15 cellular contexts compared by ENCODE assay signal in genomic region chr2:238428866-238429265, GRCh38. TPM values are rescaled to one million over a fixed set of nuclear protein-coding genes. Genes with fewer than 3 reads are reported as not detected.
DNase-seq lines count a peak whose midpoint lies in the region; ATAC-seq and TF ChIP-seq lines count a peak whose summit lies in the region.
"Had no signal": no experiment of that assay in that cellular context is flagged by ENCODE, and none has a peak within 500 bp of the region (broad histone marks: within the 10 kb centered on the region; RNA-seq: fewer than 3 reads in every experiment).

No MANE protein-coding gene starts in this region.

- no peak overlapping the region for H3K4ac ChIP-seq in IMR-90 (ENCODE audit: low read depth, low read length)

- H3K36me3 Mint-ChIP-seq in CD4-positive, alpha-beta memory T cell, result peaks cover 28 to 32% of the 10 kb centered on the region in 2 donors
- peaks cover 8% of the 10 kb centered on the region for H3K36me3 Mint-ChIP-seq in natural killer cell

- no peak overlapping the region for H3K9ac ChIP-seq in IMR-90 (ENCODE audit: low read depth, low read length)

- H2BK15ac ChIP-seq in IMR-90 (ENCODE audit: low read depth, low read length), result no peak overlapping the region

- peak overlapping the region in 6 of 7 donors; percentile 38 to 92 (median 51) for H3K27ac Mint-ChIP-seq in CD4-positive, alpha-beta memory T cell
- peak overlapping the region; percentile 90 to 91 for H3K27ac Mint-ChIP-seq in natural killer cell

- ATAC-seq in IMR-90 (ENCODE audit: low read depth), result no peak
- ATAC-seq in natural killer cell, result no peak
- no peak for ATAC-seq in left lobe of liver

- intact Hi-C loops in CD4-positive, alpha-beta memory T cell (cut with micrococcal nuclease), result loop anchor here (10.0 kb wide), 1 partner anchor 104 kb away; the partner anchor contains the start of gene TRAF3IP1
- intact Hi-C loops in IMR-90 (cut with micrococcal nuclease) (no loop called here), natural killer cell (cut with micrococcal nuclease) (no loop called here)

- H3K27me3 Mint-ChIP-seq in CD4-positive, alpha-beta memory T cell, result no peaks in the 10 kb centered on the region
- H3K27me3 Mint-ChIP-seq in natural killer cell (ENCODE audit: low read depth in 2 of 2), result no peaks in the 10 kb centered on the region

- POLR2A ChIA-PET in CD4-positive, alpha-beta memory T cell (lab: Charles Lee; ENCODE audit: partially characterized antibody), result interaction anchor here (1.5 kb wide), 1 partner anchor 10 kb away, joined by 4 read pairs; no protein-coding TSS in a partner anchor
- POLR2A ChIA-PET in IMR-90 (lab: Charles Lee; ENCODE audit: unreplicated experiment), result no interaction called here

- CTCF ChIA-PET in CD4-positive, alpha-beta memory T cell (lab: Charles Lee; ENCODE audit: partially characterized antibody), result no interaction called here
- CTCF ChIA-PET in IMR-90 (lab: Yijun Ruan, JAX), result no interaction called here

- no peak overlapping the region for H3K14ac ChIP-seq in IMR-90 (replicated peaks; ENCODE audit: low read depth, low read length)

- no peak overlapping the region for H3K4me3 ChIP-seq in CD4-positive, alpha-beta memory T cell (ENCODE audit: low read length in 2 of 2)
- no peak overlapping the region for H3K4me3 ChIP-seq in IMR-90 (ENCODE audit: insufficient read depth, low read depth, low read length)
- H3K4me3 ChIP-seq in astrocyte of the spinal cord (ENCODE audit: low read depth, low read length), result no peak overlapping the region
- no peak overlapping the region for H3K4me3 ChIP-seq in effector memory CD4-positive, alpha-beta T cell (ENCODE audit: insufficient read depth, low read depth, low read length, poor library complexity, severe bottlenecking)
- H3K4me3 ChIP-seq: SK-N-MC had no signal

- H2AK5ac ChIP-seq in IMR-90 (ENCODE audit: low read depth, low read length), result no peak overlapping the region

- in situ Hi-C loops in IMR-90 (cut with MboI; ENCODE audit: low sequenced_read_pairs), result no loop called here
- in situ Hi-C loops in astrocyte of the spinal cord (cut with HindIII; ENCODE audit: low sequenced_read_pairs), result no loop called here
- in situ Hi-C loops in GM13976 (cut with MboI; ENCODE audit: low sequenced_read_pairs, unreplicated experiment), result no loop called here

- H3K9me1 ChIP-seq in IMR-90 (ENCODE audit: insufficient read depth, low read length), result peaks cover 16% of the 10 kb centered on the region

- H4K8ac ChIP-seq in IMR-90 (ENCODE audit: low read depth in 2 of 2, low read length in 2 of 2), result no peak overlapping the region

- no peak overlapping the region for H2BK120ac ChIP-seq in IMR-90 (ENCODE audit: low read depth, low read length)

- peaks cover 38% of the 10 kb centered on the region for H3K4me1 ChIP-seq in CD4-positive, alpha-beta memory T cell (ENCODE audit: insufficient read depth, low read length)
- H3K4me1 ChIP-seq in IMR-90 (ENCODE audit: control insufficient read depth, insufficient read depth, low read length), result peaks cover 14% of the 10 kb centered on the region
- H3K4me1 ChIP-seq in effector memory CD4-positive, alpha-beta T cell (ENCODE audit: control insufficient read depth, insufficient read depth, low read length, poor library complexity, severe bottlenecking), result peaks cover 8% of the 10 kb centered on the region

- no peak overlapping the region for H2BK5ac ChIP-seq in IMR-90 (ENCODE audit: low read depth, low read length, poor library complexity, severe bottlenecking)

- no peak overlapping the region for H3K23ac ChIP-seq in IMR-90 (ENCODE audit: low read depth, low read length)

- H2BK20ac ChIP-seq in IMR-90 (ENCODE audit: low read depth, low read length), result no peak overlapping the region

- H3K4me3 Mint-ChIP-seq in CD4-positive, alpha-beta memory T cell, result peak overlapping the region in 5 of 8 donors; percentile 47 to 95 (median 93)
- H3K4me3 Mint-ChIP-seq in natural killer cell, result no peak overlapping the region

- no peak overlapping the region for H3K27ac ChIP-seq in CD4-positive, alpha-beta memory T cell (ENCODE audit: low read depth, low read length)
- no peak overlapping the region for H3K27ac ChIP-seq in IMR-90 (ENCODE audit: insufficient read depth, low read length)
- no peak overlapping the region for H3K27ac ChIP-seq in effector memory CD4-positive, alpha-beta T cell (ENCODE audit: insufficient read depth, low read length, poor library complexity, severe bottlenecking)
- H3K27ac ChIP-seq: SK-N-MC had no signal

- H3K18ac ChIP-seq in IMR-90 (ENCODE audit: low read depth, low read length), result no peak overlapping the region

- H3K27me3 ChIP-seq in CD4-positive, alpha-beta memory T cell (ENCODE audit: insufficient read depth, low read length), result no peaks in the 10 kb centered on the region
- H3K27me3 ChIP-seq in IMR-90 (ENCODE audit: control insufficient read depth, insufficient read depth, low read length), result no peaks in the 10 kb centered on the region
- H3K27me3 ChIP-seq in effector memory CD4-positive, alpha-beta T cell (replicated peaks; ENCODE audit: control insufficient read depth, insufficient read depth, low read length, poor library complexity, severe bottlenecking), result no peaks in the 10 kb centered on the region

- TF ChIP-seq POLR2A in IMR-90 (IDR thresholded peaks at IDR 0.05; ENCODE audit: low read depth, low read length), result no peak

- no peak overlapping the region for H2AK9ac ChIP-seq in IMR-90 (replicated peaks; ENCODE audit: low read depth, low read length, poor library complexity)

- no peak for DNase-seq in CD4-positive, alpha-beta memory T cell
- peak; percentile 21 for DNase-seq in IMR-90
- DNase-seq in astrocyte of the spinal cord (ENCODE audit: low read depth, low spot score), result peak; percentile 24
- DNase-seq in natural killer cell, result no peak
- DNase-seq in left lobe of liver (ENCODE audit: low spot score), result no peak
- no peak for DNase-seq in GM13976 (ENCODE audit: low spot score)
- no peak for DNase-seq in effector memory CD4-positive, alpha-beta T cell
- DNase-seq: anterior cingulate cortex; DMS153; HCEC 1CT; mesenchymal stem cell; NCI-H187; NCI-H82; stimulated activated CD4-positive, alpha-beta T cell treated with anti-CD3 and anti-CD28 coated beads, Interleukin-4, amount 100 ng/mL, for 1 hour had no signal

- H4K91ac ChIP-seq in IMR-90 (ENCODE audit: insufficient read depth, low read depth, low read length), result no peak overlapping the region

- no peak for TF ChIP-seq RAD21 in IMR-90 (IDR thresholded peaks at IDR 0.05; ENCODE audit: low read length)

- peak overlapping the region; percentile 38 for H3K4me2 ChIP-seq in IMR-90 (ENCODE audit: low read depth, low read length)

- H4K20me1 ChIP-seq in IMR-90 (ENCODE audit: insufficient read depth, low read length), result 0 out of 2 replicates have a peak, but pooled peaks cover under 1% of the 10 kb centered on the region

- BruUV-seq in IMR-90 (replicated peaks; lab: Mats Ljungman, UMichigan), result TSS peak; percentile 25

- H3K79me1 ChIP-seq in IMR-90 (ENCODE audit: low read depth in 1 of 2, low read length in 2 of 2), result peaks cover 15 to 33% of the 10 kb centered on the region in 2 experiments; a peak in 3 of 4 replicates

- H3K36me3 ChIP-seq in CD4-positive, alpha-beta memory T cell (ENCODE audit: insufficient read depth, low read length), result peaks cover 7% of the 10 kb centered on the region
- H3K36me3 ChIP-seq in IMR-90 (ENCODE audit: control insufficient read depth, insufficient read depth, low read length), result peaks cover 13% of the 10 kb centered on the region
- H3K36me3 ChIP-seq in effector memory CD4-positive, alpha-beta T cell (ENCODE audit: control insufficient read depth, insufficient read depth, low read length), result peaks cover 17% of the 10 kb centered on the region

- H3K9me3 ChIP-seq in CD4-positive, alpha-beta memory T cell (ENCODE audit: control insufficient read depth in 1 of 2, low read length in 2 of 2), result no peaks in the 10 kb centered on the region
- H3K9me3 ChIP-seq in IMR-90 (ENCODE audit: control insufficient read depth, insufficient read depth, low read length), result 0 out of 2 replicates have a peak, but pooled peaks cover 4% of the 10 kb centered on the region
- no peaks in the 10 kb centered on the region for H3K9me3 ChIP-seq in effector memory CD4-positive, alpha-beta T cell (ENCODE audit: control insufficient read depth, low read length)

- H3K56ac ChIP-seq in IMR-90 (ENCODE audit: extremely low read depth, insufficient read depth, low read length), result no peak overlapping the region

- H3K4me1 Mint-ChIP-seq in CD4-positive, alpha-beta memory T cell, result peaks cover 34 to 61% (median 49%) of the 10 kb centered on the region in 4 donors
- peaks cover 60 to 76% of the 10 kb centered on the region in 2 donors for H3K4me1 Mint-ChIP-seq in natural killer cell

- TF ChIP-seq CTCF in IMR-90 (conservative IDR thresholded peaks at IDR 0.05; ENCODE audit: low read depth, low read length) (no peak), astrocyte of the spinal cord (IDR thresholded peaks at IDR 0.05; ENCODE audit: low read depth, low read length) (no peak), natural killer cell (IDR thresholded peaks at IDR 0.05) (no peak), GM13976 (IDR thresholded peaks at IDR 0.05; ENCODE audit: borderline replicate concordance, control extremely low read depth, extremely low read depth, insufficient read depth, missing control alignments) (no peak)

- H3K9me3 Mint-ChIP-seq in CD4-positive, alpha-beta memory T cell, result peaks cover 0 to 2% (median 0%) of the 10 kb centered on the region in 8 donors
- H3K9me3 Mint-ChIP-seq in natural killer cell, result no peaks in the 10 kb centered on the region

- no CpG with 5 or more reads among the region's 8 CpGs for WGBS in IMR-90 (ENCODE audit: extremely low coverage in 2 of 2, insufficient read length in 1 of 2), 2 experiments

- no peak overlapping the region for H4K5ac ChIP-seq in IMR-90 (ENCODE audit: low read depth, low read length)

- dilution Hi-C loops in IMR-90 (cut with HindIII; ENCODE audit: low sequenced_read_pairs, unreplicated experiment), result no loop called here

- no peak overlapping the region for H2AFZ ChIP-seq in IMR-90 (replicated peaks; ENCODE audit: low read length, poor library complexity)

TF ChIP-seq in IMR-90, 13 proteins besides CTCF, POLR2A, EP300 and RAD21:
- TF ChIP-seq RFX5 (IDR thresholded peaks at IDR 0.05; ENCODE audit: low read depth, low read length) (no peak), SMC3 (IDR thresholded peaks at IDR 0.05; ENCODE audit: low read depth, low read length) (no peak), MAFK (IDR thresholded peaks at IDR 0.05; ENCODE audit: low read depth, low read length) (no peak)
TF ChIP-seq in IMR-90: peak in this region for 0.

RNA-seq across cellular contexts. Expression of gene ASB1, which starts 2.1 kb away (rescaled TPM):
- total RNA-seq in CD4-positive, alpha-beta memory T cell, result 10 to 100 TPM; 46.5 to 48.4 TPM
- 10 to 100 TPM; 19.5 to 22.4 TPM for polyA plus RNA-seq in CD4-positive, alpha-beta memory T cell
- total RNA-seq in IMR-90 (2012; rRNA removed) (21.4 and 23.5 TPM in 2 replicates), natural killer cell (10 to 100 TPM; 38.3 to 47.5 (median 38.9) TPM), left lobe of liver (10.0 TPM)
- 37.3 and 39.6 TPM in 2 replicates for polyA plus RNA-seq in IMR-90 (2012; rRNA removed)
- 29.3 and 37.4 TPM in 2 replicates for polyA plus RNA-seq in IMR-90 (2012; cell fraction: cytosol; rRNA removed)
- polyA plus RNA-seq in IMR-90 (2012; cell fraction: nucleus; rRNA removed; ENCODE audit: low replicate concordance), result 61.9 and 87.8 TPM in 2 replicates

Comparison
In these comparisons a context has a peak if more than half of its experiments do, and no peak if none do; other contexts are left out.
1. DNase-seq: peak in IMR-90 (single experiment) and astrocyte of the spinal cord (single experiment); none in CD4-positive, alpha-beta memory T cell (0 of 5), natural killer cell (single experiment), left lobe of liver (single experiment), GM13976 (single experiment) and effector memory CD4-positive, alpha-beta T cell (0 of 3).